Comparison of ENCODE assay signal across 25 cellular contexts in genomic region chr19:42152285-42152684, GRCh38. TPM values are rescaled to one million over a fixed set of nuclear protein-coding genes. Genes with fewer than 3 reads are reported as not detected.
"Had no signal": no experiment of that assay in that cellular context is flagged by ENCODE, and none has a peak within 500 bp of the region (broad histone marks: within the 10 kb centered on the region; RNA-seq: fewer than 3 reads in every experiment).

No MANE protein-coding gene starts in this region.

- H3K4me2 ChIP-seq: KMS-11 had no signal

- H3K4me3 Mint-ChIP-seq: activated CD8-positive, alpha-beta T cell treated with anti-CD3 and anti-CD28 coated beads for 36 hours; activated naive CD8-positive, alpha-beta T cell treated with anti-CD3 and anti-CD28 coated beads, Interleukin-2, amount 10 ng/mL, durations not matched to agents 7 days and 5 days; T-cell had no signal

- DNase-seq: activated CD4-positive, alpha-beta T cell treated with anti-CD3 and anti-CD28 coated beads for 4 hours; activated CD8-positive, alpha-beta memory T cell treated with anti-CD3 and anti-CD28 coated beads, Interleukin-2, amount 50 U/mL, for 4 hours; activated CD8-positive, alpha-beta T cell treated with anti-CD3 and anti-CD28 coated beads for 36 hours; activated naive CD4-positive, alpha-beta T cell treated with anti-CD3 and anti-CD28 coated beads, Interleukin-2, amount 50 U/mL, for 16 hours; activated naive CD8-positive, alpha-beta T cell treated with anti-CD3 and anti-CD28 coated beads, Interleukin-2, amount 10 ng/mL, durations not matched to agents 7 days and 5 days; adrenal gland; anterior cingulate cortex; caudate nucleus; NCI-H1105; NCI-H1436; NCI-H1694 treated with DMSO at 0.1 percent for 48 hours; NCI-H2081; NCI-H510A treated with DMSO at 0.1 percent for 48 hours; NCI-H69; NK-92 treated with Interleukin-12 subunit alpha and Interleukin-12 subunit beta, amount 100 ng/mL, for 24 hours; OCI-M1; Right ventricle myocardium superior; T-cell; T-helper 2 cell had no signal

- ATAC-seq: activated CD8-positive, alpha-beta T cell treated with anti-CD3 and anti-CD28 coated beads for 36 hours; Panc1; T-cell had no signal

- H3K9me3 ChIP-seq: adrenal gland, breast epithelium had no signal

- H3K4me1 ChIP-seq: adrenal gland, breast epithelium had no signal

- H3K27ac ChIP-seq: adrenal gland, breast epithelium, KMS-11, RWPE1, VCaP had no signal

- H3K36me3 Mint-ChIP-seq: activated naive CD8-positive, alpha-beta T cell treated with anti-CD3 and anti-CD28 coated beads, Interleukin-2, amount 10 ng/mL, durations not matched to agents 7 days and 5 days had no signal

- H3K36me3 ChIP-seq: adrenal gland, breast epithelium had no signal

- H3K9ac ChIP-seq: KMS-11 had no signal

- H3K9me3 Mint-ChIP-seq: activated CD8-positive, alpha-beta T cell treated with anti-CD3 and anti-CD28 coated beads for 36 hours; activated naive CD8-positive, alpha-beta T cell treated with anti-CD3 and anti-CD28 coated beads, Interleukin-2, amount 10 ng/mL, durations not matched to agents 7 days and 5 days; T-cell had no signal

- H3K4me3 ChIP-seq: adrenal gland, breast epithelium had no signal

- H3K27ac Mint-ChIP-seq: activated CD8-positive, alpha-beta T cell treated with anti-CD3 and anti-CD28 coated beads for 36 hours; activated naive CD8-positive, alpha-beta T cell treated with anti-CD3 and anti-CD28 coated beads, Interleukin-2, amount 10 ng/mL, durations not matched to agents 7 days and 5 days; T-cell had no signal

RNA-seq across cellular contexts. Expression of gene POU2F2, which starts 20.0 kb away (rescaled TPM):
- total RNA-seq: SK-MEL-5 had no signal
